28 cellular contexts compared by ENCODE assay signal in genomic region chr9:91890662-91891061, GRCh38. TPM values are rescaled to one million over a fixed set of nuclear protein-coding genes. Genes with fewer than 3 reads are reported as not detected.
"Had no signal": no experiment of that assay in that cellular context is flagged by ENCODE, and none has a peak within 500 bp of the region (broad histone marks: within the 10 kb centered on the region; RNA-seq: fewer than 3 reads in every experiment).

No MANE protein-coding gene starts in this region.

- ATAC-seq: left cardiac atrium; left ventricle myocardium superior; naive thymus-derived CD4-positive, alpha-beta T cell had no signal

- H3K4me2 ChIP-seq: hepatocyte had no signal

- FAIRE-seq: endothelial cell of umbilical vein, kidney, small intestine, urothelium cell line had no signal

- H3K27me3 ChIP-seq: colonic mucosa, hepatocyte, suprapubic skin, thyroid gland had no signal

- H3K36me3 ChIP-seq: colonic mucosa, suprapubic skin, thyroid gland had no signal

- H3K4me1 ChIP-seq: colonic mucosa, suprapubic skin had no signal

- H3K9me3 ChIP-seq: colonic mucosa, suprapubic skin, thyroid gland had no signal

- H3K27ac ChIP-seq: colonic mucosa, hepatocyte, suprapubic skin, thyroid gland had no signal

- DNase-seq: cerebellar nuclear complex; colonic mucosa; effector CD4-positive, alpha-beta T cell; endodermal cell; erythroblast; foreskin melanocyte; head of caudate nucleus; kidney; left cardiac atrium; left ventricle myocardium superior; mesenchymal stem cell; midbrain; naive thymus-derived CD4-positive, alpha-beta T cell; nucleus accumbens; posterior cingulate gyrus; small intestine; stimulated activated CD4-positive, alpha-beta T cell treated with anti-CD3 and anti-CD28 coated beads, Interleukin-12 subunit alpha, Interleukin-12 subunit beta, amount 100 ng/mL, for 4 hours; stimulated activated naive CD4-positive, alpha-beta T cell treated with Interleukin-2 at 50 U/mL for 16 hours; thyroid gland had no signal

- H3K36me3 Mint-ChIP-seq: naive thymus-derived CD4-positive, alpha-beta T cell; type B pancreatic cell had no signal

- H3K4me1 Mint-ChIP-seq: naive thymus-derived CD4-positive, alpha-beta T cell had no signal

- H3K4me3 Mint-ChIP-seq: endodermal cell; naive thymus-derived CD4-positive, alpha-beta T cell; neural crest cell; type B pancreatic cell had no signal

- H3K4me3 ChIP-seq: colonic mucosa, hepatocyte, lung, suprapubic skin, thyroid gland had no signal

- H3K27ac Mint-ChIP-seq: endodermal cell; naive thymus-derived CD4-positive, alpha-beta T cell; type B pancreatic cell had no signal

- H2AFZ ChIP-seq: hepatocyte had no signal

- H3K9me3 Mint-ChIP-seq: endodermal cell; naive thymus-derived CD4-positive, alpha-beta T cell; neural crest cell; type B pancreatic cell had no signal

RNA-seq across cellular contexts. Expression of gene ROR2, which starts 59.4 kb away (rescaled TPM):
- total RNA-seq: dermis microvascular lymphatic vessel endothelial cell, endothelial cell of umbilical vein, pulmonary artery endothelial cell had no signal
- polyA plus RNA-seq: endothelial cell of umbilical vein; naive thymus-derived CD4-positive, alpha-beta T cell had no signal
